Comparison of ENCODE assay signal across 12 cellular contexts in genomic region chr7:94348142-94348541, GRCh38. TPM values are rescaled to one million over a fixed set of nuclear protein-coding genes. Genes with fewer than 3 reads are reported as not detected.
DNase-seq lines count a peak whose midpoint lies in the region; ATAC-seq lines count a peak whose summit lies in the region.
"Had no signal": no experiment of that assay in that cellular context is flagged by ENCODE, and none has a peak within 500 bp of the region (broad histone marks: within the 10 kb centered on the region; RNA-seq: fewer than 3 reads in every experiment).

No MANE protein-coding gene starts in this region.

- no peak for ATAC-seq in GM19455 (IDR thresholded peaks at IDR 0.05; ENCODE audit: unreplicated experiment)

- H3K9ac ChIP-seq in stomach smooth muscle (ENCODE audit: low read length in 2 of 2): no peak overlapping the region
- H3K9ac ChIP-seq: parathyroid adenoma had no signal

- no peaks in the 10 kb centered on the region for H3K36me3 ChIP-seq in stomach smooth muscle (ENCODE audit: control insufficient read depth in 2 of 2, insufficient read depth in 2 of 2, low read length in 2 of 2)

- H3K27ac ChIP-seq in stomach smooth muscle (ENCODE audit: low read length): peak overlapping the region; percentile 20
- H3K27ac ChIP-seq: parathyroid adenoma had no signal

- H3K9me3 ChIP-seq in stomach smooth muscle (ENCODE audit: control insufficient read depth in 2 of 2, low read length in 2 of 2): no peaks in the 10 kb centered on the region

- DNase-seq in H4 (ENCODE audit: low spot score) (peak; percentile 37), brain pericyte (ENCODE audit: low read depth, low spot score) (peak; percentile 67), kidney glomerular epithelial cell (lab: John Stamatoyannopoulos, UW) (peak; percentile 21), GF-D8 (lab: John Stamatoyannopoulos, UW) (no peak), cerebellar nuclear complex (lab: John Stamatoyannopoulos, UW) (no peak)
- no peak for DNase-seq in activated naive CD4-positive, alpha-beta T cell (lab: John Stamatoyannopoulos, UW)
- DNase-seq: activated naive CD8-positive, alpha-beta T cell treated with anti-CD3 and anti-CD28 coated beads for 36 hours; DMS79; head of caudate nucleus had no signal

- H3K4me1 ChIP-seq in stomach smooth muscle (ENCODE audit: control insufficient read depth, insufficient read depth, low read length): peaks cover 3% of the 10 kb centered on the region
- H3K4me1 ChIP-seq: parathyroid adenoma had no signal

- H3K27me3 ChIP-seq in stomach smooth muscle (ENCODE audit: control insufficient read depth in 1 of 2, insufficient read depth in 2 of 2, low read length in 2 of 2): no peaks in the 10 kb centered on the region

- peak overlapping the region in 1 of 2 donors; percentile 21 for H3K4me3 ChIP-seq in stomach smooth muscle (ENCODE audit: low read length in 2 of 2)

RNA-seq across cellular contexts. Expression of gene COL1A2, which starts 46.6 kb away (rescaled TPM):
- total RNA-seq in H4 (2014; rRNA removed; shearing (Covaris generic)): 0.46 and 2.2 TPM in 2 replicates

Comparison
In these comparisons a context has a peak if more than half of its experiments do, and no peak if none do; other contexts are left out.
1. DNase-seq: peak in H4 (single experiment), brain pericyte (single experiment) and kidney glomerular epithelial cell (single experiment); none in GF-D8 (single experiment), activated naive CD4-positive, alpha-beta T cell (0 of 4) and cerebellar nuclear complex (0 of 2).